19 cellular contexts compared by ENCODE assay signal in genomic region chr12:56616244-56616643, GRCh38.
"Had no signal": no experiment of that assay in that cellular context is flagged by ENCODE, and none has a peak within 500 bp of the region (broad histone marks: within the 10 kb centered on the region; RNA-seq: fewer than 3 reads in every experiment).

No MANE protein-coding gene starts in this region.

- DNase-seq: activated CD4-positive, alpha-beta T cell treated with anti-CD3 and anti-CD28 coated beads, Interleukin-2, amount 50 U/mL, for 4 hours; activated CD4-positive, CD25-positive, alpha-beta regulatory T cell treated with anti-CD3 and anti-CD28 coated beads, Interleukin-2, amount 50 U/mL, for 72 hours; activated naive CD4-positive, alpha-beta T cell; activated T-cell treated with anti-CD3 and anti-CD28 coated beads, Interleukin-2, amount 50 U/mL, for 48 hours; caudate nucleus; effector CD8-positive, alpha-beta T cell; hypothalamus; immature natural killer cell; left colon; mammary epithelial cell; mucosa of descending colon; natural killer cell; occipital lobe; stimulated activated CD4-positive, alpha-beta T cell treated with anti-CD3 and anti-CD28 coated beads, Interleukin-15, amount 100 ng/mL, for 24 hours; stimulated activated CD4-positive, alpha-beta T cell treated with anti-CD3 and anti-CD28 coated beads, Interleukin-4, amount 100 ng/mL, for 24 hours; thyroid gland had no signal

- H3K4me1 ChIP-seq: prostate gland, thyroid gland had no signal

- H3K27me3 ChIP-seq: thyroid gland had no signal

- ATAC-seq: left colon, mucosa of descending colon, natural killer cell had no signal

- H3K27ac ChIP-seq: coronary artery, prostate gland, thyroid gland had no signal

- H3K9me3 ChIP-seq: mucosa of descending colon, prostate gland, thyroid gland had no signal

- H3K4me3 Mint-ChIP-seq: immature natural killer cell; natural killer cell; T-helper 2 cell treated with Interferon-gamma antibody and Interleukin-4, amounts not matched to agents 5 μg/mL and 100 μg/mL, for 36 hours had no signal

- H3K4me3 ChIP-seq: coronary artery, mucosa of descending colon, prostate gland, thyroid gland had no signal

- H3K9me3 Mint-ChIP-seq: immature natural killer cell; natural killer cell; T-helper 2 cell treated with Interferon-gamma antibody and Interleukin-4, amounts not matched to agents 5 μg/mL and 100 μg/mL, for 36 hours had no signal
